Comparison of ENCODE assay signal across 6 cellular contexts in the genomic region with DNA sequence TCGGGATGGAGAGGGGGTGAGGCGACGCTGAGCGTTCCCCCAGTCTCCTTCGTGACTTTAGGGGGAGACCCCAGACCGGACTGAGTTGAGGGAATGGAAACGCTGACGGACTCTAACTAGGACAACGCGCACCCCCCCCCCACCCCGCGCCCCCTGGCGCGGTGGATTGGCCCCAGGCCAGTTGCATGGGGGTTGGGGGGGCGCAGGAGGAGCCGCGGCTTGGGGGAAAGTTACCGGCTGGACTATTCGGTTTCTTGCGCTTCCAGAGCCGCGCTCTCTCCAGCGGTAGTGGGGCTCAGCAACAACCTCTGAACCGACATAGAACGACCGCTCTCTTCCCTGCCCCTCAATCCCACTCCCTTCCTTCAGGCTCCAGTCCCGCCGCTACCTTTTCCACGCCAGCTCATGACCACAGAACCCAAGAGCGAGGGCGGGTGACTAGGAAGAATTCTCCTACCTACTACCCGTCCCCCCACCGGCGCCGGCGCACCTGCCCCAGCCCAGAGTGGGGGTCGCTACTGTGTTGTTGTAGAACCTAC. TPM values are rescaled to one million over a fixed set of nuclear protein-coding genes. Genes with fewer than 3 reads are reported as not detected.
DNase-seq lines count a peak whose midpoint lies in the region; TF ChIP-seq lines count a peak whose summit lies in the region.

No MANE protein-coding gene starts in this region.

- H3K4me3 ChIP-seq in AG04449 (ENCODE audit: low read depth, low read length) (peak overlapping the region; percentile 93), NB4 (ENCODE audit: low read depth, low read length) (peak overlapping the region; percentile 83), choroid plexus epithelial cell (ENCODE audit: low read depth, low read length) (peak overlapping the region; percentile 86)

- no peak for TF ChIP-seq CTCF in AG04449 (IDR thresholded peaks at IDR 0.05; ENCODE audit: insufficient read depth, low read length, missing control alignments)
- no peak for TF ChIP-seq CTCF in NB4 (IDR thresholded peaks at IDR 0.05; ENCODE audit: low read depth, low read length)
- no peak for TF ChIP-seq CTCF in choroid plexus epithelial cell (conservative IDR thresholded peaks at IDR 0.05; ENCODE audit: low read depth, low read length)
- no peak for TF ChIP-seq CTCF in osteocyte (IDR thresholded peaks at IDR 0.05)

- peak overlapping the region; percentile 96 for H3K27ac Mint-ChIP-seq in osteocyte (ENCODE audit: unreplicated experiment)

- no peak for TF ChIP-seq POLR2A in NB4 (IDR thresholded peaks at IDR 0.05; ENCODE audit: extremely low read depth, insufficient read length)

- peak overlapping the region; percentile 91 for H3K4me3 Mint-ChIP-seq in osteocyte (ENCODE audit: unreplicated experiment)

- H3K9me3 Mint-ChIP-seq in osteocyte (ENCODE audit: unreplicated experiment): no peaks in the 10 kb centered on the region

- CTCF ChIA-PET in AG04449 (lab: Yijun Ruan, JAX): interaction anchor here (1.2 to 17.2 kb wide), 5 partner anchors 15 to 170 kb away, joined by 3 to 244 read pairs (median 5); a partner anchor contains a TSS

- POLR2A ChIA-PET in AG04449 (lab: Yijun Ruan, JAX): interaction anchor here (0.6 to 1.6 kb wide), 4 partner anchors 10 to 247 kb away, joined by 3 to 8 read pairs (median 4); a partner anchor contains a TSS

- H3K36me3 Mint-ChIP-seq in osteocyte (ENCODE audit: unreplicated experiment): no peaks in the 10 kb centered on the region

- H3K27me3 Mint-ChIP-seq in osteocyte (ENCODE audit: unreplicated experiment): no peaks in the 10 kb centered on the region

- peaks cover 34% of the 10 kb centered on the region for H3K4me1 Mint-ChIP-seq in osteocyte (ENCODE audit: unreplicated experiment)

- DNase-seq in AG04449 (ENCODE audit: low read depth, low spot score) (no peak), NB4 (ENCODE audit: low read depth) (peak; percentile 61), choroid plexus epithelial cell (ENCODE audit: low read depth) (peak; percentile 28), osteocyte (ENCODE audit: extremely low spot score, unreplicated experiment) (no peak), NCI-H1436 treated with DMSO at 0.1 percent for 48 hours (lab: John Stamatoyannopoulos, UW) (no peak), Ammon's horn (ENCODE audit: low spot score) (no peak)

RNA-seq across cellular contexts. Expression of a gene that starts 0.7 kb away (rescaled TPM):
- 34.4 and 37.8 TPM in 2 replicates for total RNA-seq in osteocyte

RNA-seq across cellular contexts. Expression of a gene that starts 9.9 kb away (rescaled TPM):
- not detected in 2 replicates for total RNA-seq in osteocyte

RNA-seq across cellular contexts. Expression of a gene that starts 20.2 kb away (rescaled TPM):
- 30.2 and 31.2 TPM in 2 replicates for total RNA-seq in osteocyte

RNA-seq across cellular contexts. Expression of a gene that starts 28.8 kb away (rescaled TPM):
- 38.5 and 39.6 TPM in 2 replicates for total RNA-seq in osteocyte

RNA-seq across cellular contexts. Expression of a gene that starts 30.3 kb away (rescaled TPM):
- total RNA-seq in osteocyte: 0.75 and 1.0 TPM in 2 replicates

Comparison
In these comparisons a context has a peak if more than half of its experiments do, and no peak if none do; other contexts are left out.
1. DNase-seq: peak in NB4 (single experiment) and choroid plexus epithelial cell (single experiment); none in AG04449 (single experiment), osteocyte (single experiment), NCI-H1436 treated with DMSO at 0.1 percent for 48 hours (single experiment) and Ammon's horn (single experiment).
2. Peak in every context shown above with its lines, with median percentiles within 50 percentile points of each other: H3K4me3 ChIP-seq.